Comparison of ENCODE assay signal across 8 cellular contexts in genomic region chr9:72871685-72872084, GRCh38.
A peak's percentile ranks its signal among the peaks of the same experiment; 100 is the strongest.
DNase-seq lines count a peak whose midpoint lies in the region; ATAC-seq, FAIRE-seq and TF ChIP-seq lines count a peak whose summit lies in the region.

No MANE protein-coding gene starts in this region.

- TF ChIP-seq POLR2A in H54 (IDR thresholded peaks at IDR 0.05; ENCODE audit: low read depth, low read length), result no peak

- TF ChIP-seq CTCF in 22Rv1 (IDR thresholded peaks at IDR 0.05), result peak; percentile 72

- no peak for DNase-seq in H54 (ENCODE audit: insufficient read length, low spot score)
- peak; percentile 23 for DNase-seq in amniotic epithelial cell (ENCODE audit: low read depth)
- peak; percentile 32 for DNase-seq in kidney glomerular epithelial cell (lab: John Stamatoyannopoulos, UW)
- no peak for DNase-seq in SHP77 treated with DMSO at 0.1 percent for 48 hours (lab: John Stamatoyannopoulos, UW)

- no peak overlapping the region for H3K27ac ChIP-seq in 22Rv1

- ATAC-seq in HG02870 (IDR thresholded peaks at IDR 0.05; ENCODE audit: unreplicated experiment), result no peak
- ATAC-seq in HG03469 (IDR thresholded peaks at IDR 0.05; ENCODE audit: unreplicated experiment), result no peak
- ATAC-seq in GM21723 (IDR thresholded peaks at IDR 0.05; ENCODE audit: unreplicated experiment), result no peak

- FAIRE-seq in H54 (lab: Jason Lieb, UNC), result peak; percentile 62

Comparison
In these comparisons a context has a peak if more than half of its experiments do, and no peak if none do; other contexts are left out.
1. DNase-seq: peak in amniotic epithelial cell (single experiment) and kidney glomerular epithelial cell (single experiment); none in H54 (single experiment) and SHP77 treated with DMSO at 0.1 percent for 48 hours (single experiment).